26 cellular contexts compared by ENCODE assay signal in genomic region chrX:153897899-153898298, GRCh38. TPM values are rescaled to one million over a fixed set of nuclear protein-coding genes. Genes with fewer than 3 reads are reported as not detected.
"Had no signal": no experiment of that assay in that cellular context is flagged by ENCODE, and none has a peak within 500 bp of the region (broad histone marks: within the 10 kb centered on the region; RNA-seq: fewer than 3 reads in every experiment).

No MANE protein-coding gene starts in this region.

- ATAC-seq: left lung; naive thymus-derived CD4-positive, alpha-beta T cell; sciatic nerve; stimulated activated effector memory CD8-positive, alpha-beta T cell treated with anti-CD3 and anti-CD28 coated beads, Interleukin-12 subunit alpha, Interleukin-12 subunit beta, amount 100 ng/mL, for 72 hours; stimulated activated naive CD8-positive, alpha-beta T cell treated with anti-CD3 and anti-CD28 coated beads, Interleukin-15, amount 100 ng/mL, for 72 hours had no signal

- H3K36me3 ChIP-seq: brain microvascular endothelial cell, left lung, neural progenitor cell, tibial artery had no signal

- DNase-seq: activated B cell treated with CpG ODN at 0.5 μM for 24 hours; activated CD4-positive, alpha-beta T cell treated with anti-CD3 and anti-CD28 coated beads for 4 hours; activated CD4-positive, alpha-beta T cell treated with anti-CD3 and anti-CD28 coated beads, Interleukin-2, amount 50 U/mL, for 48 hours; activated gamma-delta T cell; activated naive CD4-positive, alpha-beta T cell treated with anti-CD3 and anti-CD28 coated beads, Interleukin-2, amount 50 U/mL, for 16 hours; aorta; brain microvascular endothelial cell; caudate nucleus; dermis blood vessel endothelial cell; effector CD8-positive, alpha-beta T cell; foreskin melanocyte; immature natural killer cell; kidney glomerular epithelial cell; left lung; naive thymus-derived CD4-positive, alpha-beta T cell; small intestine; stimulated activated CD4-positive, alpha-beta T cell treated with anti-CD3 and anti-CD28 coated beads, Interleukin-2, amount 100 ng/mL, for 24 hours; stimulated activated naive CD8-positive, alpha-beta T cell treated with anti-CD3 and anti-CD28 coated beads, Interleukin-15, amount 100 ng/mL, for 72 hours; tibial artery had no signal

- H3K27me3 ChIP-seq: brain microvascular endothelial cell, hepatocyte, left lung, neural progenitor cell, tibial artery had no signal

- H3K9me3 ChIP-seq: left lung had no signal

- H3K4me3 ChIP-seq: hepatocyte, left lung, neural progenitor cell, tibial artery had no signal

- H3K27ac ChIP-seq: brain microvascular endothelial cell, hepatocyte, left lung, neural progenitor cell, tibial artery had no signal

RNA-seq across cellular contexts. Expression of gene AVPR2, which starts 6.6 kb away (rescaled TPM):
- total RNA-seq: activated B cell treated with CpG ODN at 0.5 μM for 24 hours; activated CD8-positive, alpha-beta memory T cell treated with anti-CD3 and anti-CD28 coated beads for 36 hours; activated T-helper 1 cell treated with anti-CD3 and anti-CD28 coated beads, Interleukin-12 subunit alpha, Interleukin-12 subunit beta, Interleukin-2, Interleukin-4 antibody, amounts not matched to agents 30 ng/mL and 10 ng/mL and 1 ng/mL, durations not matched to agents 14 hours and 24 hours and 36 hours; hepatocyte; T-helper 2 cell treated with Interferon-gamma antibody and Interleukin-4, amounts not matched to agents 100 ng/mL and 5 ng/mL, for 36 hours had no signal
